ENCODE assay signal across 17 cellular contexts in the genomic region with DNA sequence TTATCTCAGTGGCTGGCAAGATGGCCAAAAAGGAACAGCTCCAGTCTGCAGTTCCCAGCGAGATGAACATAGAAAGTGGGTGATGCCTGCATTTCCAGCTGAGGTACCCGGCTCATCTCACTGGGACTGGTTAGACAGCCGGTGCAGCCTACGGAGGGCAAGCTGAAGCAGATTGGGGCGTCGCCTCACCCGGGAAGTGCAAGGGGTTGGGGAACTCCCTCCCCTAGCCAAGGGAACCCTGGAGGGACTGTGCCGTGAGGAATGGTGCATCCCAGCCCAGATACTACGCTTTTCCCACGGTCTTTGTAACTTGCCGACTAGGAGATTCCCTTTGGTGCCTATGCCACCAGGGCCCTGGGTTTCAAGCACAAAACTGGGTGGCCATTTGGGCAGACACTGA.
"Had no signal": no experiment of that assay in that cellular context is flagged by ENCODE, and none has a peak within 500 bp of the region (broad histone marks: within the 10 kb centered on the region; RNA-seq: fewer than 3 reads in every experiment).

No MANE protein-coding gene starts in this region.

- H3K4me3 ChIP-seq: coronary artery, esophagus muscularis mucosa, left ventricle myocardium inferior, lower lobe of right lung, thyroid gland had no signal

- H3K36me3 Mint-ChIP-seq: immature natural killer cell; natural killer cell treated with Interleukin-12 subunit alpha and Interleukin-12 subunit beta and Interleukin-15 and Interleukin-18, amount 100 ng/mL, for 72 hours; type B pancreatic cell had no signal

- H3K27me3 ChIP-seq: esophagus muscularis mucosa, neutrophil, thyroid gland had no signal

- H3K4me3 Mint-ChIP-seq: immature natural killer cell; natural killer cell treated with Interleukin-12 subunit alpha and Interleukin-12 subunit beta and Interleukin-15 and Interleukin-18, amount 100 ng/mL, for 72 hours; type B pancreatic cell had no signal

- H3K27ac Mint-ChIP-seq: immature natural killer cell; natural killer cell treated with Interleukin-12 subunit alpha and Interleukin-12 subunit beta and Interleukin-15 and Interleukin-18, amount 100 ng/mL, for 72 hours; type B pancreatic cell had no signal

- DNase-seq: effector CD4-positive, alpha-beta T cell; foreskin fibroblast; immature natural killer cell; kidney; left cardiac atrium; left ventricle myocardium inferior; lower lobe of right lung; mesenchymal stem cell; midbrain; stimulated activated naive CD4-positive, alpha-beta T cell treated with Interleukin-2 at 50 U/mL for 16 hours; thyroid gland had no signal

- ATAC-seq: left cardiac atrium; lower lobe of right lung; natural killer cell treated with Interleukin-12 subunit alpha and Interleukin-12 subunit beta and Interleukin-15 and Interleukin-18, amount 100 ng/mL, for 72 hours; sciatic nerve had no signal

- H3K27me3 Mint-ChIP-seq: natural killer cell treated with Interleukin-12 subunit alpha and Interleukin-12 subunit beta and Interleukin-15 and Interleukin-18, amount 100 ng/mL, for 72 hours; type B pancreatic cell had no signal

- H3K4me1 Mint-ChIP-seq: immature natural killer cell had no signal

- H3K4me1 ChIP-seq: esophagus muscularis mucosa, lower lobe of right lung, thyroid gland had no signal

- H3K9me3 ChIP-seq: esophagus muscularis mucosa, lower lobe of right lung, neutrophil, thyroid gland had no signal

- H3K36me3 ChIP-seq: esophagus muscularis mucosa, left ventricle myocardium inferior, lower lobe of right lung, neutrophil, thyroid gland had no signal

- H3K27ac ChIP-seq: coronary artery, esophagus muscularis mucosa, lower lobe of right lung, neutrophil, thyroid gland had no signal
